ENCODE assay signal across 8 cellular contexts in genomic region chr20:5191829-5192569, GRCh38.
DNase-seq lines count a peak whose midpoint lies in the region; ATAC-seq and TF ChIP-seq lines count a peak whose summit lies in the region.

No MANE protein-coding gene starts in this region.

- DNase-seq in GM03348 (ENCODE audit: low spot score) = peak; percentile 85
- peak; percentile 77 for DNase-seq in NCI-H69 (lab: John Stamatoyannopoulos, UW)
- DNase-seq in activated T-cell treated with anti-CD3 and anti-CD28 coated beads, Interleukin-2, amount 50 U/mL, for 48 hours = peak; percentile 24 to 35
- peak; percentile 90 for DNase-seq in fibroblast of peridontal ligament (ENCODE audit: extremely low read depth)
- no peak for DNase-seq in neural crest cell (ENCODE audit: low read depth, low spot score)

- H3K27ac ChIP-seq in 22Rv1 = no peak overlapping the region

- TF ChIP-seq CTCF in 22Rv1 (IDR thresholded peaks at IDR 0.05) = peak; percentile 77
- peak; percentile 83 for TF ChIP-seq CTCF in neural crest cell (conservative IDR thresholded peaks at IDR 0.05)

- no peaks in the 10 kb centered on the region for H3K27me3 Mint-ChIP-seq in neural crest cell (ENCODE audit: low read depth)

- H3K9me3 Mint-ChIP-seq in neural crest cell = no peaks in the 10 kb centered on the region

- H3K36me3 Mint-ChIP-seq in neural crest cell (ENCODE audit: low read depth) = no peaks in the 10 kb centered on the region

- ATAC-seq in HG03565 (IDR thresholded peaks at IDR 0.05; ENCODE audit: unreplicated experiment) (peak; percentile 40), GM18909 (IDR thresholded peaks at IDR 0.05; ENCODE audit: poor library complexity, unreplicated experiment) (no peak)

- H3K27ac Mint-ChIP-seq in neural crest cell (ENCODE audit: unreplicated experiment) = peak overlapping the region; percentile 39

- H3K4me3 Mint-ChIP-seq in neural crest cell = no peak overlapping the region

- H3K4me1 Mint-ChIP-seq in neural crest cell = peaks cover 40% of the 10 kb centered on the region
